ENCODE assay signal across 9 cellular contexts in genomic region chr2:127106998-127107621, GRCh38. TPM values are rescaled to one million over a fixed set of nuclear protein-coding genes. Genes with fewer than 3 reads are reported as not detected.
DNase-seq lines count a peak whose midpoint lies in the region; ATAC-seq and TF ChIP-seq lines count a peak whose summit lies in the region.
"Had no signal": no experiment of that assay in that cellular context is flagged by ENCODE, and none has a peak within 500 bp of the region (broad histone marks: within the 10 kb centered on the region; RNA-seq: fewer than 3 reads in every experiment).

Gene BIN1 (minus strand): TSS chr2:127107154. CDS start chr2:127106943, 211 bp downstream.

- H3K9me3 Mint-ChIP-seq in central memory CD8-positive, alpha-beta T cell = no peaks in the 10 kb centered on the region

- H3K36me3 Mint-ChIP-seq in central memory CD8-positive, alpha-beta T cell (ENCODE audit: insufficient read depth) = no peaks in the 10 kb centered on the region

- peak; percentile 92 for ATAC-seq in HG02885 (IDR thresholded peaks at IDR 0.05; ENCODE audit: poor library complexity, unreplicated experiment)
- peak; percentile 75 for ATAC-seq in central memory CD8-positive, alpha-beta T cell (replicated peaks; ENCODE audit: extremely low read depth, poor library complexity, severe bottlenecking)

- WGBS in spleen, 5 donors = 0 to 1% (median 0%) methylated on average over 44 to 76 of the region's 77 CpGs

- no peaks in the 10 kb centered on the region for H3K36me3 ChIP-seq in spleen

- no peak for TF ChIP-seq CTCF in spleen (IDR thresholded peaks at IDR 0.05 in 8 of 11, conservative IDR thresholded peaks at IDR 0.05 in 3 of 11)

- DNase-seq in DMS 273 (lab: John Stamatoyannopoulos, UW; ENCODE audit: unreplicated experiment) = peak; percentile 78
- DNase-seq in DMS 273 treated with DMSO at 0.1 percent for 48 hours (lab: John Stamatoyannopoulos, UW) = no peak
- DNase-seq in NCI-H2081 treated with DMSO at 0.1 percent for 48 hours (lab: John Stamatoyannopoulos, UW) = peak; percentile 35
- peak; percentile 45 for DNase-seq in activated CD4-positive, CD25-positive, alpha-beta regulatory T cell treated with anti-CD3 and anti-CD28 coated beads, Interleukin-2, amount 50 U/mL, for 16 hours (ENCODE audit: low read depth, low spot score)
- DNase-seq in central memory CD8-positive, alpha-beta T cell (ENCODE audit: low spot score in 2 of 2) = peak in 1 of 2 donors; percentile 38
- DNase-seq in islet precursor cell = peak; percentile 97
- peak; percentile 94 for DNase-seq in spleen

- H3K27ac Mint-ChIP-seq in central memory CD8-positive, alpha-beta T cell (ENCODE audit: low read depth) = peak within 1 kb of the TSS; percentile 87

- intact Hi-C loops in spleen (cut with DNase I; ENCODE audit: low total_unique reads) = no loop called here

- peak within 1 kb of the TSS; percentile 54 to 87 (median 84) for H3K27ac ChIP-seq in spleen
- H3K27ac ChIP-seq: 22Rv1 had no signal

- H3K27me3 ChIP-seq in spleen (replicated peaks in 1 of 7) = peaks cover 0 to 24% (median 12%) of the 10 kb centered on the region in 7 donors

- TF ChIP-seq POLR2A in spleen (IDR thresholded peaks at IDR 0.05) = peak in 1 of 3 donors; percentile 42

- H3K4me3 Mint-ChIP-seq in central memory CD8-positive, alpha-beta T cell = peak within 1 kb of the TSS; percentile 88

- H3K9me3 ChIP-seq in spleen = no peaks in the 10 kb centered on the region

- H3K4me3 ChIP-seq in spleen = peak within 1 kb of the TSS; percentile 71 to 96 (median 88)

- H3K4me1 Mint-ChIP-seq in central memory CD8-positive, alpha-beta T cell = peaks cover 4% of the 10 kb centered on the region

- peaks cover 10 to 74% (median 53%) of the 10 kb centered on the region in 6 donors for H3K4me1 ChIP-seq in spleen

- no peaks in the 10 kb centered on the region for H3K27me3 Mint-ChIP-seq in central memory CD8-positive, alpha-beta T cell

RNA-seq across cellular contexts. Expression of gene BIN1, which starts in this region (rescaled TPM):
- 100 to 1,000 TPM in 2 of 7 donors, 10 to 100 TPM in 5; 60.0 to 123 (median 68.8) TPM for total RNA-seq in spleen
- polyA plus RNA-seq in spleen = 100 to 1,000 TPM in 1 of 3 donors, 10 to 100 TPM in 2; 57.2 to 106 (median 71.9) TPM
